ENCODE assay signal across 6 cellular contexts in genomic region chr2:25665429-25665828, GRCh38. TPM values are rescaled to one million over a fixed set of nuclear protein-coding genes. Genes with fewer than 3 reads are reported as not detected.
A peak's percentile ranks its signal among the peaks of the same experiment; 100 is the strongest.
DNase-seq lines count a peak whose midpoint lies in the region; ATAC-seq, FAIRE-seq and TF ChIP-seq lines count a peak whose summit lies in the region.
"Not testable (repeated sequence)": the region's sequence is repeated elsewhere in the genome, so short reads cannot be mapped to it uniquely, and the experiment has no call there.

No MANE protein-coding gene starts in this region.

- not testable (repeated sequence) for TF ChIP-seq POLR2A in GM12878 (IDR thresholded peaks at IDR 0.05; ENCODE audit: low read depth, low read length); HepG2 (IDR thresholded peaks at IDR 0.05; ENCODE audit: insufficient read depth in 1 of 2, low read depth in 2 of 2, low read length in 2 of 2)

- not testable (repeated sequence) for TF ChIP-seq CTCF in PC-9 (conservative IDR thresholded peaks at IDR 0.05); GM12878 (IDR thresholded peaks at IDR 0.05 in 2 of 3, conservative IDR thresholded peaks at IDR 0.05 in 1 of 3; ENCODE audit: control insufficient read depth in 2 of 3, extremely low read depth in 1 of 3, insufficient read depth in 1 of 3, low read depth in 3 of 3, low read length in 3 of 3); epithelial cell of esophagus (IDR thresholded peaks at IDR 0.05; ENCODE audit: insufficient read depth, low read depth, low read length, missing control alignments); foreskin keratinocyte (conservative IDR thresholded peaks at IDR 0.05); HepG2 (CRISPR knock-in tag; IDR thresholded peaks at IDR 0.05)

- H3K9ac ChIP-seq in GM12878 (ENCODE audit: control insufficient read depth, insufficient read depth, low read length); HepG2 (ENCODE audit: insufficient read depth, low read depth, low read length): not testable (repeated sequence)

- H3K4me2 ChIP-seq in PC-9: peak overlapping the region; percentile 80
- not testable (repeated sequence) for H3K4me2 ChIP-seq in GM12878 (ENCODE audit: control insufficient read depth, insufficient read depth); HepG2 (ENCODE audit: low read depth, low read length)

- peak; percentile 53 for DNase-seq in Caki2 (ENCODE audit: low read depth)
- DNase-seq in PC-9: peak in 1 of 2 experiments; percentile 42
- DNase-seq in GM12878 (ENCODE audit: low read depth, low spot score); foreskin keratinocyte; HepG2 (ENCODE audit: low spot score): not testable (repeated sequence)
- DNase-seq in epithelial cell of esophagus (ENCODE audit: low read depth): peak; percentile 36

- FAIRE-seq in GM12878 (lab: Jason Lieb, UNC); HepG2 (lab: Jason Lieb, UNC): not testable (repeated sequence)

- H3K4me1 ChIP-seq in PC-9 (replicated peaks; ENCODE audit: insufficient read depth) (peaks cover 44% of the 10 kb centered on the region), foreskin keratinocyte (peaks cover 17% of the 10 kb centered on the region)
- H3K4me1 ChIP-seq in GM12878 (ENCODE audit: control insufficient read depth, insufficient read depth, low read length); HepG2 (ENCODE audit: insufficient read depth, low read length): not testable (repeated sequence)

- RAD21 ChIA-PET in GM12878 (lab: Charles Lee; ENCODE audit: unreplicated experiment): interaction anchor here (1.2 to 6.2 kb wide), 5 partner anchors 51 to 500 kb away, joined by 4 to 59 read pairs (median 6); no protein-coding TSS in a partner anchor

- peaks cover 79% of the 10 kb centered on the region for H3K79me2 ChIP-seq in PC-9 (ENCODE audit: low read depth)
- not testable (repeated sequence) for H3K79me2 ChIP-seq in GM12878 (ENCODE audit: control insufficient read depth, insufficient read depth, low read length); HepG2 (ENCODE audit: insufficient read depth, low read length)

- not testable (repeated sequence) for TF ChIP-seq RAD21 in GM12878 (IDR thresholded peaks at IDR 0.05; ENCODE audit: insufficient read depth, low read depth, low read length); HepG2 (CRISPR knock-in tag; IDR thresholded peaks at IDR 0.05)

- H2AFZ ChIP-seq in PC-9; GM12878 (ENCODE audit: control insufficient read depth, low read depth, low read length); HepG2 (ENCODE audit: low read length): not testable (repeated sequence)

- not testable (repeated sequence) for ATAC-seq in GM12878, HepG2
- ATAC-seq in foreskin keratinocyte: peak; percentile 33

- POLR2A ChIA-PET in PC-9 (lab: Charles Lee; ENCODE audit: unreplicated experiment): not testable (repeated sequence)
- POLR2A ChIA-PET in GM12878 (lab: Charles Lee) (interaction anchor here (1.5 kb wide), 1 partner anchor 19 kb away, joined by 6 read pairs; no protein-coding TSS in a partner anchor), HepG2 (lab: Yijun Ruan, JAX) (interaction anchor here (1.4 kb wide), 1 partner anchor 58 kb away, joined by 4 read pairs; no protein-coding TSS in a partner anchor)

- in situ Hi-C loops in Caki2 (cut with HindIII; ENCODE audit: low pct_unique_long_range_greater_than_20kb, low sequenced_read_pairs); GM12878 (cut with MboI); HepG2 (cut with HindIII; ENCODE audit: extremely low pct_ligation_motif_present, low pct_unique_long_range_greater_than_20kb): not testable (repeated sequence)

- not testable (repeated sequence) for H3K9me2 ChIP-seq in PC-9 (ENCODE audit: insufficient read depth)

- not testable (repeated sequence) for H3K36me3 ChIP-seq in PC-9 (ENCODE audit: low read depth); GM12878 (ENCODE audit: control insufficient read depth in 2 of 2, insufficient read depth in 2 of 2, low read length in 1 of 2); HepG2 (replicated peaks in 1 of 2; ENCODE audit: control insufficient read depth in 1 of 2, insufficient read depth in 2 of 2, low read length in 2 of 2)

- H3F3A ChIP-seq in PC-9 (ENCODE audit: insufficient read depth, low read depth): peaks cover 19% of the 10 kb centered on the region

- H3K4me3 ChIP-seq in PC-9: peak overlapping the region; percentile 32; the same call in 1 of the 2 replicates
- not testable (repeated sequence) for H3K4me3 ChIP-seq in GM12878; epithelial cell of esophagus (ENCODE audit: low read length); HepG2 (replicated peaks in 1 of 3; ENCODE audit: insufficient read depth in 1 of 3, low read depth in 2 of 3, low read length in 3 of 3)

- H3K9me3 ChIP-seq in PC-9 (ENCODE audit: insufficient read depth, low read depth); GM12878 (replicated peaks; ENCODE audit: control insufficient read depth, insufficient read depth, low read length); HepG2 (ENCODE audit: low read length): not testable (repeated sequence)

- not testable (repeated sequence) for H4K20me1 ChIP-seq in PC-9 (ENCODE audit: insufficient read depth); GM12878 (ENCODE audit: control insufficient read depth, insufficient read depth); HepG2 (ENCODE audit: insufficient read depth, low read length)

- 72% methylated on average over 3 of the region's 3 CpGs for WGBS in GM12878 (ENCODE audit: insufficient coverage, insufficient replicate concordance, low lambda C conversion rate, missing lambda C conversion rate)
- 87% methylated on average over 3 of the region's 3 CpGs for WGBS in HepG2 (ENCODE audit: low lambda C conversion rate)

- CTCF ChIA-PET in PC-9 (lab: Charles Lee) (interaction anchor here (0.6 to 2.9 kb wide), 6 partner anchors 17 to 165 kb away, joined by 3 to 25 read pairs (median 4); no protein-coding TSS in a partner anchor), GM12878 (lab: Yijun Ruan, JAX) (interaction anchor here (0.6 to 6.1 kb wide), 23 partner anchors 9 to 693 kb away, joined by 3 to 136 read pairs (median 4); no protein-coding TSS in a partner anchor), HepG2 (lab: Yijun Ruan, JAX; ENCODE audit: low intra/inter-chr PET ratio, low total read pairs) (interaction anchor here (4.2 kb wide), 1 partner anchor 58 kb away, joined by 65 read pairs; no protein-coding TSS in a partner anchor)

- TF ChIP-seq EP300 in GM12878 (IDR thresholded peaks at IDR 0.05; ENCODE audit: borderline replicate concordance in 1 of 2, control insufficient read depth in 1 of 2, low read depth in 2 of 2, low read length in 2 of 2); HepG2 (IDR thresholded peaks at IDR 0.05; ENCODE audit: low read depth in 2 of 2, low read length in 2 of 2); HepG2 (CRISPR knock-in tag; IDR thresholded peaks at IDR 0.05; ENCODE audit: borderline replicate concordance): not testable (repeated sequence)

- peak overlapping the region; percentile 70 for H3K27ac ChIP-seq in PC-9
- not testable (repeated sequence) for H3K27ac ChIP-seq in GM12878 (ENCODE audit: control insufficient read depth, insufficient read depth); foreskin keratinocyte; HepG2 (ENCODE audit: extremely low read length, insufficient read depth, low read length)

- BruUV-seq in PC-9 (replicated peaks; lab: Mats Ljungman, UMichigan); GM12878 (replicated peaks; lab: Mats Ljungman, UMichigan); HepG2 (replicated peaks; lab: Mats Ljungman, UMichigan): not testable (repeated sequence)

- not testable (repeated sequence) for H3K27me3 ChIP-seq in PC-9 (ENCODE audit: insufficient read depth, low read depth); GM12878 (replicated peaks in 1 of 2; ENCODE audit: control insufficient read depth in 2 of 2, insufficient read depth in 2 of 2, low read length in 1 of 2); foreskin keratinocyte; HepG2 (ENCODE audit: control insufficient read depth in 1 of 2, insufficient read depth in 2 of 2, low read length in 2 of 2)

- intact Hi-C loops in PC-9 (cut with micrococcal nuclease; ENCODE audit: unreplicated experiment); HepG2 (cut with micrococcal nuclease; ENCODE audit: unreplicated experiment): not testable (repeated sequence)
- intact Hi-C loops in GM12878 (cut with micrococcal nuclease; ENCODE audit: unreplicated experiment): loop anchor here (2.0 kb wide), 1 partner anchor 59 kb away; no protein-coding TSS in a partner anchor

- SMC1A ChIA-PET in GM12878 (lab: Charles Lee; ENCODE audit: uncharacterized antibody, unreplicated experiment): interaction anchor here (1.0 to 6.1 kb wide), 7 partner anchors 13 to 284 kb away, joined by 3 to 72 read pairs (median 6); no protein-coding TSS in a partner anchor

RNA-seq across cellular contexts. Expression of gene DTNB, which starts 7.9 kb away (rescaled TPM):
- 6.3 and 12.3 TPM in 2 replicates for total RNA-seq in Caki2 (2014; rRNA removed; shearing (Covaris generic); ENCODE audit: low replicate concordance)
- total RNA-seq in PC-9 (2021) (51.9 TPM in 2 replicates), GM12878 (2014; rRNA removed) (4.5 and 4.6 TPM in 2 replicates), GM12878 (2014; rRNA removed; fragmentation: Illumina TruSeq; extraction: Trizol) (5.3 and 6.8 TPM in 2 replicates), GM12878 (2021) (9.7 TPM in 2 replicates), foreskin keratinocyte (20.3 and 23.3 TPM in 2 replicates), HepG2 (2016; rRNA removed; fragmentation: Illumina TruSeq; extraction: Trizol) (13.7 and 14.4 TPM in 2 replicates)
- 56.6 and 60.1 TPM in 2 replicates for total RNA-seq in GM12878 (2013; cell fraction: nucleolus; rRNA removed)
- 9.5 TPM for polyA plus RNA-seq in GM12878 (2011; ENCODE audit: low read depth)
- polyA plus RNA-seq in GM12878 (2011; rRNA removed) (12.1 and 14.0 TPM in 2 replicates), GM12878 (2014; fragmentation: Illumina TruSeq; extraction: Trizol) (6.0 and 7.4 TPM in 2 replicates), GM12878 (2014; fragmentation: Nextera tagmentation; extraction: Ambion mirVana) (10 to 100 TPM; 23.9 to 30.6 TPM), GM12878 (2014; rRNA removed) (6.0 and 6.6 TPM in 2 replicates), GM12878 (2016; fragmentation: Nextera tagmentation; extraction: Ambion mirVana) (10 to 100 TPM; 17.6 to 23.0 TPM), foreskin keratinocyte (16.7 and 17.9 TPM in 2 replicates), HepG2 (2011; rRNA removed) (21.7 and 23.9 TPM in 2 replicates)
- 8.0 and 9.3 TPM in 2 replicates for polyA plus RNA-seq in GM12878 (2011; cell fraction: cytosol; rRNA removed)
- 11.6 and 12.3 TPM in 2 replicates for polyA plus RNA-seq in GM12878 (2011; cell fraction: nucleus; rRNA removed)
- 33.4 and 43.1 TPM in 2 replicates for polyA plus RNA-seq in GM12878 (2012)
- polyA minus RNA-seq in GM12878 (2011; rRNA and poly(A)+ RNA removed): 20.6 and 22.2 TPM in 2 replicates
- polyA minus RNA-seq in GM12878 (2011; cell fraction: cytosol; rRNA and poly(A)+ RNA removed): 4.6 and 6.4 TPM in 2 replicates
- polyA minus RNA-seq in GM12878 (2011; cell fraction: nucleus; rRNA and poly(A)+ RNA removed): 14.4 and 23.3 TPM in 2 replicates
- 28.9 and 34.5 TPM in 2 replicates for total RNA-seq in HepG2 (2016; cell fraction: cytosol; rRNA removed; fragmentation: Illumina TruSeq; extraction: Trizol; ENCODE audit: low read depth)
- 13.7 and 14.4 TPM in 2 replicates for total RNA-seq in HepG2 (2016; cell fraction: insoluble cytoplasmic fraction; rRNA removed; fragmentation: Illumina TruSeq; extraction: Trizol)
- total RNA-seq in HepG2 (2016; cell fraction: membrane; rRNA removed; fragmentation: Illumina TruSeq; extraction: Trizol): 30.4 and 34.2 TPM in 2 replicates
- 19.0 and 20.2 TPM in 2 replicates for total RNA-seq in HepG2 (2016; cell fraction: nucleus; rRNA removed; fragmentation: Illumina TruSeq; extraction: Trizol)
- 10.9 and 12.5 TPM in 2 replicates for polyA plus RNA-seq in HepG2 (2011; cell fraction: cytosol; rRNA removed)
- polyA plus RNA-seq in HepG2 (2011; cell fraction: nucleus; rRNA removed): 20.1 and 22.6 TPM in 2 replicates
- 9.6 and 10.4 TPM in 2 replicates for polyA plus RNA-seq in HepG2 (2012)
- polyA plus RNA-seq in HepG2 (2016; cell fraction: cytosol; fragmentation: Illumina TruSeq; extraction: Trizol; ENCODE audit: low read depth): 26.8 and 31.6 TPM in 2 replicates
- 13.2 and 14.8 TPM in 2 replicates for polyA plus RNA-seq in HepG2 (2016; cell fraction: insoluble cytoplasmic fraction; fragmentation: Illumina TruSeq; extraction: Trizol; ENCODE audit: low read depth)
- polyA plus RNA-seq in HepG2 (2016; cell fraction: membrane; fragmentation: Illumina TruSeq; extraction: Trizol; ENCODE audit: low read depth): 33.3 and 36.1 TPM in 2 replicates
- polyA plus RNA-seq in HepG2 (2016; cell fraction: nucleus; fragmentation: Illumina TruSeq; extraction: Trizol; ENCODE audit: insufficient read depth, low read depth): 18.4 and 20.4 TPM in 2 replicates
- polyA minus RNA-seq in HepG2 (2011; rRNA and poly(A)+ RNA removed; ENCODE audit: low replicate concordance): 26.2 and 31.7 TPM in 2 replicates
- polyA minus RNA-seq in HepG2 (2011; cell fraction: cytosol; rRNA and poly(A)+ RNA removed): 10.5 and 13.8 TPM in 2 replicates
- polyA minus RNA-seq in HepG2 (2011; cell fraction: nucleus; rRNA and poly(A)+ RNA removed): 41.6 and 48.1 TPM in 2 replicates
